In genomic region chr6:90610291-90610670, GRCh38 we compare ENCODE assay signal across 8 cellular contexts. TPM values are rescaled to one million over a fixed set of nuclear protein-coding genes. Genes with fewer than 3 reads are reported as not detected.
A peak's percentile ranks its signal among the peaks of the same experiment; 100 is the strongest.
DNase-seq lines count a peak whose midpoint lies in the region; ATAC-seq and TF ChIP-seq lines count a peak whose summit lies in the region.

No MANE protein-coding gene starts in this region.

- peak overlapping the region; percentile 47 for H3K9ac ChIP-seq in skeletal muscle satellite cell (ENCODE audit: low read depth, low read length)

- H3K9me3 Mint-ChIP-seq in activated T-helper 17 cell treated with anti-CD3 and anti-CD28 coated beads, Interleukin-2, amount 50 U/mL, for 72 hours: no peaks in the 10 kb centered on the region

- peak; percentile 3 for DNase-seq in stimulated activated CD4-positive, alpha-beta T cell treated with anti-CD3 and anti-CD28 coated beads, Interleukin-15, amount 100 ng/mL, for 24 hours
- no peak for DNase-seq in stimulated activated CD4-positive, alpha-beta T cell treated with anti-CD3 and anti-CD28 coated beads, Interleukin-4, amount 100 ng/mL, for 1 hour
- DNase-seq in right atrium auricular region (ENCODE audit: low spot score) (no peak), dedifferentiated amniotic fluid mesenchymal stem cell (ENCODE audit: extremely low spot score) (no peak), NCI-H1436 treated with DMSO at 0.1 percent for 48 hours (lab: John Stamatoyannopoulos, UW) (no peak)

- peak overlapping the region; percentile 46 to 62 for H3K27ac ChIP-seq in right atrium auricular region

- H3K4me3 ChIP-seq in right atrium auricular region (peak overlapping the region; percentile 55 to 64), skeletal muscle satellite cell (ENCODE audit: low read length) (peak overlapping the region; percentile 78)

- no peaks in the 10 kb centered on the region for H3K36me3 ChIP-seq in right atrium auricular region
- H3K36me3 ChIP-seq in skeletal muscle satellite cell (ENCODE audit: insufficient read depth, low read length): no peaks in the 10 kb centered on the region

- peak overlapping the region; percentile 10 for H3K27ac Mint-ChIP-seq in activated T-helper 17 cell treated with anti-CD3 and anti-CD28 coated beads, Interleukin-2, amount 50 U/mL, for 72 hours

- no peak for ATAC-seq in activated T-helper 17 cell treated with anti-CD3 and anti-CD28 coated beads, Interleukin-2, amount 50 U/mL, for 72 hours (replicated peaks)
- no peak for ATAC-seq in GM19023 (IDR thresholded peaks at IDR 0.05; ENCODE audit: unreplicated experiment)

- TF ChIP-seq CTCF in right atrium auricular region (IDR thresholded peaks at IDR 0.05): no peak

- peaks cover 0 to 10% of the 10 kb centered on the region in 2 donors for H3K4me1 ChIP-seq in right atrium auricular region
- peaks cover 11% of the 10 kb centered on the region for H3K4me1 ChIP-seq in skeletal muscle satellite cell (ENCODE audit: control insufficient read depth, insufficient read depth, low read length)

- H3K27me3 ChIP-seq in right atrium auricular region (no peaks in the 10 kb centered on the region), skeletal muscle satellite cell (ENCODE audit: control insufficient read depth, insufficient read depth, low read length) (peaks cover 43% of the 10 kb centered on the region)

- peaks cover 42% of the 10 kb centered on the region for H3K27me3 Mint-ChIP-seq in activated T-helper 17 cell treated with anti-CD3 and anti-CD28 coated beads, Interleukin-2, amount 50 U/mL, for 72 hours

- H3K9me3 ChIP-seq in right atrium auricular region: no peaks in the 10 kb centered on the region
- no peaks in the 10 kb centered on the region for H3K9me3 ChIP-seq in skeletal muscle satellite cell (replicated peaks; ENCODE audit: low read length)

- H3K4me3 Mint-ChIP-seq in activated T-helper 17 cell treated with anti-CD3 and anti-CD28 coated beads, Interleukin-2, amount 50 U/mL, for 72 hours: peak overlapping the region; percentile 91

- H3K4me2 ChIP-seq in skeletal muscle satellite cell (ENCODE audit: low read length): peak overlapping the region; percentile 97

- peaks cover 10% of the 10 kb centered on the region for H3K4me1 Mint-ChIP-seq in activated T-helper 17 cell treated with anti-CD3 and anti-CD28 coated beads, Interleukin-2, amount 50 U/mL, for 72 hours

- H3K36me3 Mint-ChIP-seq in activated T-helper 17 cell treated with anti-CD3 and anti-CD28 coated beads, Interleukin-2, amount 50 U/mL, for 72 hours (ENCODE audit: low read depth): no peaks in the 10 kb centered on the region

RNA-seq across cellular contexts. Expression of gene MAP3K7, which starts 23.4 kb away (rescaled TPM):
- total RNA-seq in activated T-helper 17 cell treated with anti-CD3 and anti-CD28 coated beads, Interleukin-2, amount 50 U/mL, for 72 hours: 10 to 100 TPM; 21.9 to 25.8 TPM
- 10 to 100 TPM; 17.1 to 17.5 TPM for total RNA-seq in right atrium auricular region
- total RNA-seq in skeletal muscle satellite cell (2012; rRNA removed): 28.2 and 30.4 TPM in 2 replicates
